22 cellular contexts compared by ENCODE assay signal in genomic region chr13:94330552-94331071, GRCh38.
DNase-seq lines count a peak whose midpoint lies in the region; ATAC-seq and TF ChIP-seq lines count a peak whose summit lies in the region.
"Had no signal": no experiment of that assay in that cellular context is flagged by ENCODE, and none has a peak within 500 bp of the region (broad histone marks: within the 10 kb centered on the region; RNA-seq: fewer than 3 reads in every experiment).

No MANE protein-coding gene starts in this region.

- H3K4me3 ChIP-seq in BLaER1 treated with 17β-estradiol and CSF1 and Interleukin-3, amounts not matched to agents 10 nM and 100 nM, result no peak overlapping the region
- H3K4me3 ChIP-seq in GM23248 (no peak overlapping the region), adrenal gland (no peak overlapping the region)
- no peak overlapping the region for H3K4me3 ChIP-seq in naive thymus-derived CD4-positive, alpha-beta T cell (ENCODE audit: low read length)
- H3K4me3 ChIP-seq: GM23338, upper lobe of left lung had no signal

- H3K9me2 ChIP-seq in GM23248 (ENCODE audit: insufficient read depth), result no peaks in the 10 kb centered on the region

- peak overlapping the region; percentile 47; the same call in 1 of the 2 replicates for H2AFZ ChIP-seq in GM23248
- H2AFZ ChIP-seq: GM23338 had no signal

- H3K27me3 ChIP-seq in BLaER1 treated with 17β-estradiol and CSF1 and Interleukin-3, amounts not matched to agents 10 nM and 100 nM, result no peaks in the 10 kb centered on the region
- no peaks in the 10 kb centered on the region for H3K27me3 ChIP-seq in GM23248 (replicated peaks; ENCODE audit: insufficient read depth)
- no peaks in the 10 kb centered on the region for H3K27me3 ChIP-seq in adrenal gland
- peaks cover 0 to 4% of the 10 kb centered on the region in 2 donors for H3K27me3 ChIP-seq in naive thymus-derived CD4-positive, alpha-beta T cell (ENCODE audit: control insufficient read depth in 2 of 2, insufficient read depth in 2 of 2, low read length in 2 of 2)
- H3K27me3 ChIP-seq: upper lobe of left lung had no signal

- no peaks in the 10 kb centered on the region; a peak in 1 of 22 replicates for H4K20me1 ChIP-seq in BLaER1 treated with 17β-estradiol and CSF1 and Interleukin-3, amounts not matched to agents 10 nM and 100 nM
- no peaks in the 10 kb centered on the region for H4K20me1 ChIP-seq in GM23248 (ENCODE audit: insufficient read depth)

- intact Hi-C loops in adrenal gland (cut with DNase I) (no loop called here), left cardiac atrium (cut with DNase I) (no loop called here)
- intact Hi-C loops in naive thymus-derived CD4-positive, alpha-beta T cell (cut with micrococcal nuclease), result loop anchor here in 1 of 2 donors (2.0 kb wide), 1 partner anchor 14 kb away; no protein-coding TSS in a partner anchor

- no peak for TF ChIP-seq CTCF in adrenal gland (IDR thresholded peaks at IDR 0.05)
- TF ChIP-seq CTCF in glutamatergic neuron (IDR thresholded peaks at IDR 0.05; ENCODE audit: partially characterized antibody, unreplicated experiment), result no peak

- peak overlapping the region in 9 of 10 donors; percentile 1 to 65 (median 15) for H3K4me3 Mint-ChIP-seq in naive thymus-derived CD4-positive, alpha-beta T cell
- H3K4me3 Mint-ChIP-seq in glutamatergic neuron (ENCODE audit: unreplicated experiment), result no peak overlapping the region
- H3K4me3 Mint-ChIP-seq: activated CD4-positive, alpha-beta memory T cell treated with anti-CD3 and anti-CD28 coated beads for 36 hours; GM23338; T-helper 1 cell treated with Interleukin-12 subunit alpha and Interleukin-12 subunit beta and Interleukin-4 antibody, amounts not matched to agents 30 μg/mL and 1 μg/mL, for 36 hours had no signal

- peaks cover 4 to 19% (median 7%) of the 10 kb centered on the region in 5 donors for H3K36me3 Mint-ChIP-seq in naive thymus-derived CD4-positive, alpha-beta T cell
- no peaks in the 10 kb centered on the region for H3K36me3 Mint-ChIP-seq in glutamatergic neuron (ENCODE audit: unreplicated experiment)

- WGBS in GM23248 (ENCODE audit: low coverage in 1 of 2, low lambda C conversion rate in 2 of 2, missing lambda C conversion rate in 2 of 2), 2 experiments, result 87 to 88% methylated on average over 3 of the region's 3 CpGs
- WGBS in adrenal gland, 4 donors, result 62 to 79% (median 69%) methylated on average over 3 of the region's 3 CpGs

- H3F3A ChIP-seq in GM23248 (ENCODE audit: insufficient read depth), result peaks cover 14% of the 10 kb centered on the region

- CTCF ChIA-PET in naive thymus-derived CD4-positive, alpha-beta T cell (lab: Charles Lee), result no interaction called here

- no peak for DNase-seq in GM23248
- no peak for DNase-seq in adrenal gland
- DNase-seq in naive thymus-derived CD4-positive, alpha-beta T cell, result peak in 7 of 9 donors; percentile 34 to 77 (median 70)
- DNase-seq in glutamatergic neuron, result no peak
- no peak for DNase-seq in left cardiac atrium
- no peak for DNase-seq in DMS79 (lab: John Stamatoyannopoulos, UW)
- DNase-seq in NCI-H1105 (lab: John Stamatoyannopoulos, UW), result no peak
- DNase-seq: activated CD4-positive, alpha-beta memory T cell treated with anti-CD3 and anti-CD28 coated beads for 36 hours; left ventricle myocardium superior; NCI-H1092; NCI-H2081 treated with DMSO at 0.1 percent for 48 hours; NCI-H510A; occipital lobe; right cardiac atrium; SHP77; stimulated activated naive CD8-positive, alpha-beta T cell treated with anti-CD3 and anti-CD28 coated beads, Interleukin-15, Interleukin-2, amounts not matched to agents 100 U/mL and 50 U/mL, for 24 hours; upper lobe of left lung had no signal

- peaks cover 25 to 43% (median 32%) of the 10 kb centered on the region in 5 donors for H3K27me3 Mint-ChIP-seq in naive thymus-derived CD4-positive, alpha-beta T cell
- H3K27me3 Mint-ChIP-seq in glutamatergic neuron (ENCODE audit: unreplicated experiment), result peaks cover 3% of the 10 kb centered on the region

- no peak overlapping the region for H3K9ac ChIP-seq in BLaER1 treated with 17β-estradiol and CSF1 and Interleukin-3, amounts not matched to agents 10 nM and 100 nM
- H3K9ac ChIP-seq in GM23248, result no peak overlapping the region
- H3K9ac ChIP-seq: KMS-11 had no signal

- H3K4me2 ChIP-seq in BLaER1 treated with 17β-estradiol and CSF1 and Interleukin-3, amounts not matched to agents 10 nM and 100 nM, result peak overlapping the region in 10 of 11 experiments; percentile 71 to 96 (median 87); a peak in 17 of 22 replicates
- peak overlapping the region; percentile 65 for H3K4me2 ChIP-seq in GM23248 (ENCODE audit: unreplicated experiment)
- H3K4me2 ChIP-seq: GM23338, KMS-11 had no signal

- H3K79me2 ChIP-seq in GM23248 (ENCODE audit: insufficient read depth), result no peaks in the 10 kb centered on the region

- H3K4me1 ChIP-seq in BLaER1 treated with 17β-estradiol and CSF1 and Interleukin-3, amounts not matched to agents 10 nM and 100 nM, result peaks cover 48 to 56% (median 51%) of the 10 kb centered on the region in 10 experiments
- H3K4me1 ChIP-seq in GM23248 (ENCODE audit: insufficient read depth) (peaks cover 16% of the 10 kb centered on the region), adrenal gland (replicated peaks in 1 of 2) (peaks cover 17 to 29% of the 10 kb centered on the region in 2 donors)
- peaks cover 40 to 59% of the 10 kb centered on the region in 2 donors for H3K4me1 ChIP-seq in naive thymus-derived CD4-positive, alpha-beta T cell (ENCODE audit: control insufficient read depth in 2 of 2, insufficient read depth in 2 of 2, low read length in 2 of 2)

- peak; percentile 85 for ATAC-seq in naive thymus-derived CD4-positive, alpha-beta T cell
- ATAC-seq in left cardiac atrium, result no peak
- ATAC-seq: GM23338 had no signal

- peak overlapping the region in 4 of 9 donors; percentile 1 to 39 (median 10) for H3K27ac Mint-ChIP-seq in naive thymus-derived CD4-positive, alpha-beta T cell
- H3K27ac Mint-ChIP-seq in glutamatergic neuron (ENCODE audit: unreplicated experiment), result no peak overlapping the region
- H3K27ac Mint-ChIP-seq: activated CD4-positive, alpha-beta memory T cell treated with anti-CD3 and anti-CD28 coated beads for 36 hours; GM23338 had no signal

- no peak overlapping the region for H3K27ac ChIP-seq in BLaER1 treated with 17β-estradiol and CSF1 and Interleukin-3, amounts not matched to agents 10 nM and 100 nM
- H3K27ac ChIP-seq in GM23248 (peak overlapping the region; percentile 83), adrenal gland (peak overlapping the region in 3 of 5 donors; percentile 75 to 81 (median 78))
- no peak overlapping the region for H3K27ac ChIP-seq in naive thymus-derived CD4-positive, alpha-beta T cell (ENCODE audit: low read depth, low read length)
- H3K27ac ChIP-seq: KMS-11, upper lobe of left lung, VCaP had no signal

- H3K36me3 ChIP-seq in BLaER1 treated with 17β-estradiol and CSF1 and Interleukin-3, amounts not matched to agents 10 nM and 100 nM, result peaks cover 0 to 2% (median 0%) of the 10 kb centered on the region in 11 experiments; a peak in 2 of 22 replicates
- no peaks in the 10 kb centered on the region for H3K36me3 ChIP-seq in GM23248 (ENCODE audit: low read depth)
- no peaks in the 10 kb centered on the region for H3K36me3 ChIP-seq in adrenal gland (replicated peaks in 1 of 2)
- H3K36me3 ChIP-seq in naive thymus-derived CD4-positive, alpha-beta T cell (ENCODE audit: control insufficient read depth in 2 of 3, insufficient read depth in 3 of 3, low read length in 3 of 3), result no peaks in the 10 kb centered on the region
- H3K36me3 ChIP-seq: upper lobe of left lung had no signal

- peaks cover 0 to 9% (median 4%) of the 10 kb centered on the region in 11 donors for H3K9me3 Mint-ChIP-seq in naive thymus-derived CD4-positive, alpha-beta T cell
- peaks cover 2% of the 10 kb centered on the region for H3K9me3 Mint-ChIP-seq in glutamatergic neuron (ENCODE audit: unreplicated experiment)
- H3K9me3 Mint-ChIP-seq: GM23338 had no signal

- POLR2A ChIA-PET in naive thymus-derived CD4-positive, alpha-beta T cell (lab: Charles Lee), result no interaction called here

- in situ Hi-C loops in GM23248 (cut with MboI), result no loop called here

- no peak for TF ChIP-seq POLR2A in adrenal gland (IDR thresholded peaks at IDR 0.05)

- peaks cover 0 to 15% (median 5%) of the 10 kb centered on the region in 11 experiments; a peak in 13 of 22 replicates for H3K9me3 ChIP-seq in BLaER1 treated with 17β-estradiol and CSF1 and Interleukin-3, amounts not matched to agents 10 nM and 100 nM (replicated peaks in 1 of 11)
- H3K9me3 ChIP-seq in GM23248 (ENCODE audit: low read depth) (no peaks in the 10 kb centered on the region), adrenal gland (replicated peaks in 1 of 3) (no peaks in the 10 kb centered on the region)
- H3K9me3 ChIP-seq in naive thymus-derived CD4-positive, alpha-beta T cell (ENCODE audit: control insufficient read depth in 2 of 3, low read length in 3 of 3), result no peaks in the 10 kb centered on the region
- H3K9me3 ChIP-seq: upper lobe of left lung had no signal

- H3K4me1 Mint-ChIP-seq in naive thymus-derived CD4-positive, alpha-beta T cell, result peaks cover 26 to 68% (median 60%) of the 10 kb centered on the region in 7 donors
- peaks cover 34% of the 10 kb centered on the region for H3K4me1 Mint-ChIP-seq in glutamatergic neuron (ENCODE audit: low read depth, unreplicated experiment)

Comparison
In these comparisons a context has a peak if more than half of its experiments do, and no peak if none do; other contexts are left out.
1. H3K27ac ChIP-seq: peak in GM23248 (single experiment) and adrenal gland (3 of 5); none in BLaER1 treated with 17β-estradiol and CSF1 and Interleukin-3, amounts not matched to agents 10 nM and 100 nM (0 of 11) and naive thymus-derived CD4-positive, alpha-beta T cell (single experiment).
2. DNase-seq: peak in naive thymus-derived CD4-positive, alpha-beta T cell (7 of 9); none in GM23248 (single experiment), adrenal gland (0 of 7), glutamatergic neuron (single experiment), left cardiac atrium (single experiment), DMS79 (single experiment) and NCI-H1105 (single experiment).